ENCODE assay signal across 24 cellular contexts in genomic region chr6:83188501-83188900, GRCh38.
"Had no signal": no experiment of that assay in that cellular context is flagged by ENCODE, and none has a peak within 500 bp of the region (broad histone marks: within the 10 kb centered on the region; RNA-seq: fewer than 3 reads in every experiment).

No MANE protein-coding gene starts in this region.

- H3K27ac ChIP-seq: left ventricle myocardium inferior, ovary, prostate gland, skin epidermis, spleen, tibial nerve, uterus had no signal

- H3K4me1 Mint-ChIP-seq: stimulated activated memory B cell treated with anti-CD40 and anti-IgM and Interleukin-4, amounts not matched to agents 10 μg/mL and 1 μg/mL and 100 μg/mL, for 72 hours had no signal

- H3K9me3 ChIP-seq: left ventricle myocardium inferior, mucosa of descending colon, ovary, prostate gland, spleen, tibial nerve, uterus had no signal

- DNase-seq: islet precursor cell; left ventricle myocardium inferior; midbrain; mucosa of descending colon; naive thymus-derived CD4-positive, alpha-beta T cell; ovary; retina; right cardiac atrium; spleen; stimulated activated CD4-positive, alpha-beta T cell treated with anti-CD3 and anti-CD28 coated beads, Interleukin-1b, Interleukin-23, amount 100 ng/mL, for 48 hours; stimulated activated CD4-positive, alpha-beta T cell treated with anti-CD3 and anti-CD28 coated beads, Interleukin-2, amount 100 ng/mL, for 48 hours; stimulated activated CD4-positive, alpha-beta T cell treated with anti-CD3 and anti-CD28 coated beads, Interleukin-4, amount 100 ng/mL, for 4 hours; stimulated activated CD8-positive, alpha-beta memory T cell treated with anti-CD3 and anti-CD28 coated beads, Interleukin-4, amount 100 ng/mL, for 48 hours; stimulated activated naive CD4-positive, alpha-beta T cell treated with Interleukin-2 at 50 U/mL for 16 hours; stimulated activated naive CD8-positive, alpha-beta T cell treated with anti-CD3 and anti-CD28 coated beads, Interleukin-15, amount 100 ng/mL, for 72 hours; substantia nigra; uterus had no signal

- H3K9me3 Mint-ChIP-seq: naive thymus-derived CD4-positive, alpha-beta T cell; natural killer cell treated with Interleukin-12 subunit alpha and Interleukin-12 subunit beta and Interleukin-15 and Interleukin-18, amount 100 ng/mL, for 72 hours; stimulated activated memory B cell treated with anti-CD40 and anti-IgM and Interleukin-4, amounts not matched to agents 10 μg/mL and 1 μg/mL and 100 μg/mL, for 72 hours; stimulated activated naive CD8-positive, alpha-beta T cell treated with anti-CD3 and anti-CD28 coated beads, Interleukin-15, amount 100 ng/mL, for 72 hours; type B pancreatic cell had no signal

- H3K27me3 ChIP-seq: ovary, spleen, tibial nerve, uterus had no signal

- H3K27ac Mint-ChIP-seq: natural killer cell treated with Interleukin-12 subunit alpha and Interleukin-12 subunit beta and Interleukin-15 and Interleukin-18, amount 100 ng/mL, for 72 hours; stimulated activated memory B cell treated with anti-CD40 and anti-IgM and Interleukin-4, amounts not matched to agents 10 μg/mL and 1 μg/mL and 100 μg/mL, for 72 hours; stimulated activated naive CD8-positive, alpha-beta T cell treated with anti-CD3 and anti-CD28 coated beads, Interleukin-15, amount 100 ng/mL, for 72 hours; type B pancreatic cell had no signal

- H3K4me3 Mint-ChIP-seq: naive thymus-derived CD4-positive, alpha-beta T cell; natural killer cell treated with Interleukin-12 subunit alpha and Interleukin-12 subunit beta and Interleukin-15 and Interleukin-18, amount 100 ng/mL, for 72 hours; stimulated activated memory B cell treated with anti-CD40 and anti-IgM and Interleukin-4, amounts not matched to agents 10 μg/mL and 1 μg/mL and 100 μg/mL, for 72 hours; stimulated activated naive CD8-positive, alpha-beta T cell treated with anti-CD3 and anti-CD28 coated beads, Interleukin-15, amount 100 ng/mL, for 72 hours; type B pancreatic cell had no signal

- ATAC-seq: mucosa of descending colon; naive thymus-derived CD4-positive, alpha-beta T cell; natural killer cell treated with Interleukin-12 subunit alpha and Interleukin-12 subunit beta and Interleukin-15 and Interleukin-18, amount 100 ng/mL, for 72 hours; right cardiac atrium; sciatic nerve; stimulated activated memory B cell treated with anti-CD40 and anti-IgM and Interleukin-4, amounts not matched to agents 10 μg/mL and 1 μg/mL and 100 μg/mL, for 72 hours; stimulated activated naive CD8-positive, alpha-beta T cell treated with anti-CD3 and anti-CD28 coated beads, Interleukin-15, amount 100 ng/mL, for 72 hours had no signal

- H3K27me3 Mint-ChIP-seq: naive thymus-derived CD4-positive, alpha-beta T cell; natural killer cell treated with Interleukin-12 subunit alpha and Interleukin-12 subunit beta and Interleukin-15 and Interleukin-18, amount 100 ng/mL, for 72 hours; stimulated activated memory B cell treated with anti-CD40 and anti-IgM and Interleukin-4, amounts not matched to agents 10 μg/mL and 1 μg/mL and 100 μg/mL, for 72 hours; stimulated activated naive CD8-positive, alpha-beta T cell treated with anti-CD3 and anti-CD28 coated beads, Interleukin-15, amount 100 ng/mL, for 72 hours; type B pancreatic cell had no signal
